21 cellular contexts compared by ENCODE assay signal in genomic region chrX:15566244-15566643, GRCh38. TPM values are rescaled to one million over a fixed set of nuclear protein-coding genes. Genes with fewer than 3 reads are reported as not detected.
DNase-seq lines count a peak whose midpoint lies in the region; TF ChIP-seq lines count a peak whose summit lies in the region.
"Had no signal": no experiment of that assay in that cellular context is flagged by ENCODE, and none has a peak within 500 bp of the region (broad histone marks: within the 10 kb centered on the region; RNA-seq: fewer than 3 reads in every experiment).

No MANE protein-coding gene starts in this region.

- no peak overlapping the region for H3K27ac Mint-ChIP-seq in nephron progenitor cell
- peak overlapping the region in 3 of 8 donors; percentile 44 to 94 (median 80) for H3K27ac Mint-ChIP-seq in CD8-positive, alpha-beta memory T cell
- H3K27ac Mint-ChIP-seq: activated CD4-positive, alpha-beta memory T cell treated with anti-CD3 and anti-CD28 coated beads, Interleukin-2, amount 10 ng/mL, durations not matched to agents 7 days and 5 days had no signal

- TF ChIP-seq CTCF in brain microvascular endothelial cell (IDR thresholded peaks at IDR 0.05; ENCODE audit: low read depth, low read length, missing control alignments) (peak; percentile 31), nephron progenitor cell (IDR thresholded peaks at IDR 0.05) (peak; percentile 10)

- CTCF ChIA-PET in CD8-positive, alpha-beta memory T cell (lab: Charles Lee) = no interaction called here

- no peak overlapping the region for H3K4me3 Mint-ChIP-seq in nephron progenitor cell
- peak overlapping the region in 2 of 7 donors; percentile 1 to 3 for H3K4me3 Mint-ChIP-seq in CD8-positive, alpha-beta memory T cell
- H3K4me3 Mint-ChIP-seq: activated CD4-positive, alpha-beta memory T cell treated with anti-CD3 and anti-CD28 coated beads, Interleukin-2, amount 10 ng/mL, durations not matched to agents 7 days and 5 days had no signal

- peaks cover 10% of the 10 kb centered on the region for H3K27me3 Mint-ChIP-seq in nephron progenitor cell (ENCODE audit: low read depth, poor library complexity)
- peaks cover 26 to 28% of the 10 kb centered on the region in 2 donors for H3K27me3 Mint-ChIP-seq in CD8-positive, alpha-beta memory T cell

- in situ Hi-C loops in brain microvascular endothelial cell (cut with HindIII; ENCODE audit: low pct_ligation_motif_present, low sequenced_read_pairs) = no loop called here

- no peaks in the 10 kb centered on the region for H3K4me1 ChIP-seq in CD8-positive, alpha-beta memory T cell (ENCODE audit: insufficient read depth, low read length)
- H3K4me1 ChIP-seq: upper lobe of right lung had no signal

- H3K27me3 ChIP-seq in brain microvascular endothelial cell (replicated peaks) = no peaks in the 10 kb centered on the region
- H3K27me3 ChIP-seq in CD8-positive, alpha-beta memory T cell (ENCODE audit: insufficient read depth, low read length, poor library complexity, severe bottlenecking) = no peaks in the 10 kb centered on the region
- H3K27me3 ChIP-seq: right lobe of liver, upper lobe of right lung had no signal

- H3K36me3 ChIP-seq in brain microvascular endothelial cell (replicated peaks) = no peaks in the 10 kb centered on the region
- no peaks in the 10 kb centered on the region for H3K36me3 ChIP-seq in CD8-positive, alpha-beta memory T cell (ENCODE audit: insufficient read depth, low read length)
- H3K36me3 ChIP-seq: right lobe of liver, stomach, upper lobe of right lung had no signal

- peak; percentile 23 for DNase-seq in DMS53 (lab: John Stamatoyannopoulos, UW)
- no peak for DNase-seq in DMS53 treated with DMSO at 0.1 percent for 48 hours (lab: John Stamatoyannopoulos, UW; ENCODE audit: unreplicated experiment)
- peak; percentile 4 for DNase-seq in NCI-H526 treated with DMSO at 0.1 percent for 48 hours (lab: John Stamatoyannopoulos, UW)
- DNase-seq in brain microvascular endothelial cell = no peak
- DNase-seq in nephron progenitor cell = no peak
- no peak for DNase-seq in activated gamma-delta T cell (lab: John Stamatoyannopoulos, UW)
- DNase-seq in AG20443 (ENCODE audit: low spot score) = no peak
- DNase-seq in CD8-positive, alpha-beta memory T cell = no peak
- DNase-seq: 8988T; activated CD4-positive, alpha-beta memory T cell treated with anti-CD3 and anti-CD28 coated beads, Interleukin-2, amount 10 ng/mL, durations not matched to agents 7 days and 5 days; left colon; mucosa of descending colon; NCI-H1092 treated with DMSO at 0.1 percent for 48 hours; NCI-H2171; NCI-H82; nucleus accumbens; right lobe of liver; stomach; upper lobe of right lung had no signal

- no peak overlapping the region for H3K4me3 ChIP-seq in brain microvascular endothelial cell (ENCODE audit: low read depth, low read length)
- H3K4me3 ChIP-seq in CD8-positive, alpha-beta memory T cell (ENCODE audit: low read length) = no peak overlapping the region
- H3K4me3 ChIP-seq: mucosa of descending colon, right lobe of liver, stomach, upper lobe of right lung had no signal

- peaks cover 6% of the 10 kb centered on the region for H3K4me1 Mint-ChIP-seq in nephron progenitor cell
- H3K4me1 Mint-ChIP-seq in CD8-positive, alpha-beta memory T cell = peaks cover 0 to 18% (median 7%) of the 10 kb centered on the region in 3 donors

- no peaks in the 10 kb centered on the region for H3K36me3 Mint-ChIP-seq in nephron progenitor cell (ENCODE audit: low read depth)
- H3K36me3 Mint-ChIP-seq in CD8-positive, alpha-beta memory T cell = peaks cover 0 to 2% (median 0%) of the 10 kb centered on the region in 3 donors

- POLR2A ChIA-PET in CD8-positive, alpha-beta memory T cell (lab: Charles Lee) = no interaction called here

- H3K27ac ChIP-seq in brain microvascular endothelial cell = no peak overlapping the region
- H3K27ac ChIP-seq in CD8-positive, alpha-beta memory T cell (ENCODE audit: low read depth, low read length) = no peak overlapping the region
- H3K27ac ChIP-seq: C4-2B, right lobe of liver, stomach, upper lobe of right lung had no signal

- no peaks in the 10 kb centered on the region for H3K9me3 Mint-ChIP-seq in nephron progenitor cell
- no peaks in the 10 kb centered on the region for H3K9me3 Mint-ChIP-seq in CD8-positive, alpha-beta memory T cell
- H3K9me3 Mint-ChIP-seq: activated CD4-positive, alpha-beta memory T cell treated with anti-CD3 and anti-CD28 coated beads, Interleukin-2, amount 10 ng/mL, durations not matched to agents 7 days and 5 days had no signal

- H3K9me3 ChIP-seq in CD8-positive, alpha-beta memory T cell (ENCODE audit: low read length) = no peaks in the 10 kb centered on the region
- H3K9me3 ChIP-seq: mucosa of descending colon, right lobe of liver, stomach, upper lobe of right lung had no signal

RNA-seq across cellular contexts. Expression of gene ACE2, which starts 34.5 kb away (rescaled TPM):
- total RNA-seq in CD8-positive, alpha-beta memory T cell = not detected
- not detected for polyA plus RNA-seq in CD8-positive, alpha-beta memory T cell
- total RNA-seq: activated CD4-positive, alpha-beta memory T cell treated with anti-CD3 and anti-CD28 coated beads, Interleukin-2, amount 10 ng/mL, durations not matched to agents 7 days and 5 days; RPMI7951 had no signal

Comparison
In these comparisons a context has a peak if more than half of its experiments do, and no peak if none do; other contexts are left out.
1. DNase-seq: peak in DMS53 (single experiment) and NCI-H526 treated with DMSO at 0.1 percent for 48 hours (single experiment); none in DMS53 treated with DMSO at 0.1 percent for 48 hours (single experiment), brain microvascular endothelial cell (single experiment), nephron progenitor cell (single experiment), activated gamma-delta T cell (single experiment), AG20443 (single experiment) and CD8-positive, alpha-beta memory T cell (0 of 5).